In the genomic region with DNA sequence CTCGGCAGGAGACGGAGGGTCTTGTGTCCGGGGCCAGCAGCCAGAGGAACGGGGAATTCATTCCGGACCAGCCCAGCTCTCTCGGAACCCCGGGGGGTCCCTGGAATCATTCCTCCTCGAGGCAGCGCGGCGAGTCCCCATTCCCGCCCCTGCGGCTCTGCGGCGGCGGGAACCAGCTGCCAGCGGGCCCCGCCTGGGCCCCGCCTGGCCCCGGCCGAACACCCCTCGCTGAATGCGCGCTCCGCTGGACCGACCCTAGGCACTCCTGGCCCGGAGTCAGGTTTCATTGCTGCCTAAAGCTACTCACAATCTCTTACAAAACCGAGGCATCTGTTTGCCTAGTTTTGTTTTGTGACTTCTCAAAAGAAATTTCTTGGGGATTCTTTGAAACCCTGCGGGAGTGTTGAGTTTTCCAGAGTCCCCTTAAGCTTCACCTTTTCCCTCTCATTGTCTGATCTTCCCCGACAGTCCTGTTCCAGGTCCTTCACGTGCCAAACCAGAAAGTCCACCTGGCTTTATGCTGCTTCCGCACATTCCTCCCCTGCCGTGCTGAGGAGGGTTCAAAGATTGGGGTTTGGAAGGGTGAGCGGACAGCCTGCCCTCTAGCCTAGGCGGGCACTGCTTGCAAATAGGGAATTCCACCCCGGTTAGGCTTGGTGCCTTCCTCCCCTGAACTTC, we compare ENCODE assay signal across 8 cellular contexts. TPM values are rescaled to one million over a fixed set of nuclear protein-coding genes. Genes with fewer than 3 reads are reported as not detected.
A peak's percentile ranks its signal among the peaks of the same experiment; 100 is the strongest.
DNase-seq lines count a peak whose midpoint lies in the region; ATAC-seq, FAIRE-seq and TF ChIP-seq lines count a peak whose summit lies in the region.

No MANE protein-coding gene starts in this region.

- H3K27ac ChIP-seq in OCI-LY7 (ENCODE audit: low read depth, low read length, poor library complexity, severe bottlenecking) (no peak overlapping the region), cingulate gyrus (ENCODE audit: low read depth, low read length) (peak overlapping the region; percentile 62), HepG2 (ENCODE audit: extremely low read length, insufficient read depth, low read length) (no peak overlapping the region), subcutaneous abdominal adipose tissue (ENCODE audit: low read depth, low read length) (peak overlapping the region; percentile 97)

- H3K9ac ChIP-seq in HepG2 (ENCODE audit: insufficient read depth, low read depth, low read length), result no peak overlapping the region
- H3K9ac ChIP-seq in subcutaneous abdominal adipose tissue (ENCODE audit: low read length in 5 of 5), result peak overlapping the region; percentile 69 to 88 (median 80)

- peak; percentile 29 for ATAC-seq in HG02840 (IDR thresholded peaks at IDR 0.05; ENCODE audit: low FRiP score, unreplicated experiment)
- peak; percentile 74 for ATAC-seq in HepG2

- DNase-seq in activated T-cell treated with anti-CD3 and anti-CD28 coated beads, Interleukin-2, amount 50 U/mL, for 1 hour, result peak; percentile 22
- DNase-seq in activated T-cell treated with anti-CD3 and anti-CD28 coated beads for 4 hours (no peak), OCI-LY7 (ENCODE audit: low spot score) (no peak), HepG2 (ENCODE audit: low spot score) (no peak), occipital lobe (lab: John Stamatoyannopoulos, UW) (no peak)

- H2AFZ ChIP-seq in OCI-LY7 (ENCODE audit: low read length) (no peak overlapping the region), HepG2 (ENCODE audit: low read length) (no peak overlapping the region)

- TF ChIP-seq RAD21 in HepG2 (CRISPR knock-in tag; IDR thresholded peaks at IDR 0.05), result no peak

- H3K79me2 ChIP-seq in OCI-LY7 (ENCODE audit: insufficient read depth, low read depth, low read length) (no peaks in the 10 kb centered on the region), HepG2 (ENCODE audit: insufficient read depth, low read length) (no peaks in the 10 kb centered on the region)

- POLR2A ChIA-PET in OCI-LY7 (lab: Charles Lee), result interaction anchor here (0.6 kb wide), 1 partner anchor 20 kb away, joined by 4 read pairs; no protein-coding TSS in a partner anchor
- POLR2A ChIA-PET in HepG2 (lab: Yijun Ruan, JAX), result interaction anchor here (0.8 to 1.7 kb wide), 2 partner anchors 9 to 115 kb away, joined by 3 read pairs; partner anchors contain the start of gene TMEM184C

- H3K9me2 ChIP-seq in OCI-LY7 (ENCODE audit: insufficient read depth, low read length), result no peaks in the 10 kb centered on the region

- H4K20me1 ChIP-seq in OCI-LY7 (ENCODE audit: insufficient read depth, low read length) (no peaks in the 10 kb centered on the region), HepG2 (ENCODE audit: insufficient read depth, low read length) (no peaks in the 10 kb centered on the region)

- FAIRE-seq in HepG2 (lab: Jason Lieb, UNC), result no peak

- intact Hi-C loops in OCI-LY7 (cut with micrococcal nuclease; ENCODE audit: unreplicated experiment) (no loop called here), HepG2 (cut with micrococcal nuclease; ENCODE audit: unreplicated experiment) (loop anchor here (5.0 kb wide), 1 partner anchor 115 kb away; the partner anchor contains the start of gene TMEM184C)

- TF ChIP-seq EP300 in HepG2 (IDR thresholded peaks at IDR 0.05; ENCODE audit: low read depth in 2 of 2, low read length in 2 of 2), result no peak
- no peak for TF ChIP-seq EP300 in HepG2 (CRISPR knock-in tag; IDR thresholded peaks at IDR 0.05; ENCODE audit: borderline replicate concordance)

- no peaks in the 10 kb centered on the region for H3K36me3 ChIP-seq in OCI-LY7 (ENCODE audit: insufficient read depth, low read length)
- no peaks in the 10 kb centered on the region for H3K36me3 ChIP-seq in HepG2 (replicated peaks in 1 of 2; ENCODE audit: control insufficient read depth in 1 of 2, insufficient read depth in 2 of 2, low read length in 2 of 2)
- H3K36me3 ChIP-seq in subcutaneous abdominal adipose tissue (ENCODE audit: control insufficient read depth in 5 of 5, insufficient read depth in 5 of 5, low read length in 5 of 5), result no peaks in the 10 kb centered on the region

- in situ Hi-C loops in HepG2 (cut with HindIII; ENCODE audit: extremely low pct_ligation_motif_present, low pct_unique_long_range_greater_than_20kb), result no loop called here

- 2% methylated on average over 17 of the region's 36 CpGs for WGBS in HepG2 (ENCODE audit: low lambda C conversion rate)

- H3K27me3 ChIP-seq in HepG2 (ENCODE audit: control insufficient read depth in 1 of 2, insufficient read depth in 2 of 2, low read length in 2 of 2), result peaks cover 2 to 41% of the 10 kb centered on the region in 2 experiments; a peak in 4 of 5 replicates
- H3K27me3 ChIP-seq in subcutaneous abdominal adipose tissue (ENCODE audit: control insufficient read depth in 5 of 5, insufficient read depth in 4 of 5, low read length in 5 of 5), result no peaks in the 10 kb centered on the region

- TF ChIP-seq CTCF in OCI-LY7 (conservative IDR thresholded peaks at IDR 0.05; ENCODE audit: low read length) (no peak), HepG2 (CRISPR knock-in tag; IDR thresholded peaks at IDR 0.05) (no peak)

- CTCF ChIA-PET in OCI-LY7 (lab: Charles Lee; ENCODE audit: unreplicated experiment), result no interaction called here
- CTCF ChIA-PET in HepG2 (lab: Yijun Ruan, JAX; ENCODE audit: low intra/inter-chr PET ratio, low total read pairs), result no interaction called here

- H3K4me3 ChIP-seq in OCI-LY7 (ENCODE audit: low read depth, low read length, poor library complexity, severe bottlenecking) (peak overlapping the region; percentile 42), HepG2 (replicated peaks in 1 of 3; ENCODE audit: insufficient read depth in 1 of 3, low read depth in 2 of 3, low read length in 3 of 3) (peak overlapping the region; percentile 56 to 77 (median 66)), subcutaneous abdominal adipose tissue (ENCODE audit: low read depth in 1 of 5, low read length in 5 of 5) (peak overlapping the region; percentile 89 to 97 (median 96))

- H3K9me3 ChIP-seq in OCI-LY7 (ENCODE audit: low read length), result no peaks in the 10 kb centered on the region
- no peaks in the 10 kb centered on the region for H3K9me3 ChIP-seq in HepG2 (ENCODE audit: low read length)
- no peaks in the 10 kb centered on the region for H3K9me3 ChIP-seq in subcutaneous abdominal adipose tissue (ENCODE audit: control insufficient read depth in 5 of 5, low read length in 5 of 5)

- no peak for TF ChIP-seq POLR2A in HepG2 (IDR thresholded peaks at IDR 0.05; ENCODE audit: insufficient read depth in 1 of 2, low read depth in 2 of 2, low read length in 2 of 2)

- H3K4me1 ChIP-seq in OCI-LY7 (ENCODE audit: insufficient read depth, low read length, poor library complexity, severe bottlenecking) (no peaks in the 10 kb centered on the region), HepG2 (ENCODE audit: insufficient read depth, low read length) (peaks cover 32% of the 10 kb centered on the region), subcutaneous abdominal adipose tissue (ENCODE audit: control insufficient read depth in 5 of 5, insufficient read depth in 5 of 5, low read length in 5 of 5) (peaks cover 3 to 54% (median 45%) of the 10 kb centered on the region in 5 donors)

- BruUV-seq in OCI-LY7 (replicated peaks; lab: Mats Ljungman, UMichigan) (no TSS peak), HepG2 (replicated peaks; lab: Mats Ljungman, UMichigan) (no TSS peak)

- H3K4me2 ChIP-seq in OCI-LY7 (ENCODE audit: low read length), result peak overlapping the region; percentile 31; the same call in 1 of the 2 replicates
- H3K4me2 ChIP-seq in HepG2 (ENCODE audit: low read depth, low read length), result peak overlapping the region; percentile 81

RNA-seq across cellular contexts. Expression of gene ARHGAP10, which starts 0.8 kb away (rescaled TPM):
- 0.23 TPM in 1 of 2 replicates, not detected in the other for total RNA-seq in OCI-LY7 (2014; rRNA removed; shearing (Covaris generic))
- total RNA-seq in OCI-LY7 (2022) (0.11 and 0.24 TPM in 2 replicates), HepG2 (2016; rRNA removed; fragmentation: Illumina TruSeq; extraction: Trizol) (1.6 TPM in 2 replicates), occipital lobe (1.7 TPM)
- total RNA-seq in HepG2 (2016; cell fraction: cytosol; rRNA removed; fragmentation: Illumina TruSeq; extraction: Trizol; ENCODE audit: low read depth), result 2.0 and 2.5 TPM in 2 replicates
- 1.8 and 1.9 TPM in 2 replicates for total RNA-seq in HepG2 (2016; cell fraction: insoluble cytoplasmic fraction; rRNA removed; fragmentation: Illumina TruSeq; extraction: Trizol)
- 1.4 TPM in 2 replicates for total RNA-seq in HepG2 (2016; cell fraction: membrane; rRNA removed; fragmentation: Illumina TruSeq; extraction: Trizol)
- total RNA-seq in HepG2 (2016; cell fraction: nucleus; rRNA removed; fragmentation: Illumina TruSeq; extraction: Trizol), result 3.0 and 3.3 TPM in 2 replicates
- polyA plus RNA-seq in HepG2 (2011; rRNA removed), result 0.39 and 0.45 TPM in 2 replicates
- polyA plus RNA-seq in HepG2 (2011; cell fraction: cytosol; rRNA removed), result 0.25 and 0.41 TPM in 2 replicates
- polyA plus RNA-seq in HepG2 (2011; cell fraction: nucleus; rRNA removed), result 0.45 and 0.52 TPM in 2 replicates
- polyA plus RNA-seq in HepG2 (2012), result 0.28 and 0.37 TPM in 2 replicates
- 0.10 and 0.16 TPM in 2 replicates for polyA plus RNA-seq in HepG2 (2016; cell fraction: cytosol; fragmentation: Illumina TruSeq; extraction: Trizol; ENCODE audit: low read depth)
- polyA plus RNA-seq in HepG2 (2016; cell fraction: insoluble cytoplasmic fraction; fragmentation: Illumina TruSeq; extraction: Trizol; ENCODE audit: low read depth), result 1.3 and 1.4 TPM in 2 replicates
- 0.26 and 0.31 TPM in 2 replicates for polyA plus RNA-seq in HepG2 (2016; cell fraction: membrane; fragmentation: Illumina TruSeq; extraction: Trizol; ENCODE audit: low read depth)
- 1.0 and 1.2 TPM in 2 replicates for polyA plus RNA-seq in HepG2 (2016; cell fraction: nucleus; fragmentation: Illumina TruSeq; extraction: Trizol; ENCODE audit: insufficient read depth, low read depth)
- polyA minus RNA-seq in HepG2 (2011; rRNA and poly(A)+ RNA removed; ENCODE audit: low replicate concordance), result 0.66 and 10.5 TPM in 2 replicates
- 0.53 and 0.59 TPM in 2 replicates for polyA minus RNA-seq in HepG2 (2011; cell fraction: cytosol; rRNA and poly(A)+ RNA removed)
- polyA minus RNA-seq in HepG2 (2011; cell fraction: nucleus; rRNA and poly(A)+ RNA removed), result 1.7 and 3.1 TPM in 2 replicates

RNA-seq across cellular contexts. Expression of gene PRMT9, which starts 48.7 kb away (rescaled TPM):
- total RNA-seq in OCI-LY7 (2014; rRNA removed; shearing (Covaris generic)), result 12.1 and 13.1 TPM in 2 replicates
- total RNA-seq in OCI-LY7 (2022) (13.1 and 13.9 TPM in 2 replicates), HepG2 (2016; rRNA removed; fragmentation: Illumina TruSeq; extraction: Trizol) (9.7 and 10.4 TPM in 2 replicates), occipital lobe (16.7 TPM)
- total RNA-seq in HepG2 (2016; cell fraction: cytosol; rRNA removed; fragmentation: Illumina TruSeq; extraction: Trizol; ENCODE audit: low read depth), result 3.1 and 3.6 TPM in 2 replicates
- total RNA-seq in HepG2 (2016; cell fraction: insoluble cytoplasmic fraction; rRNA removed; fragmentation: Illumina TruSeq; extraction: Trizol), result 9.9 and 11.2 TPM in 2 replicates
- 2.8 and 3.2 TPM in 2 replicates for total RNA-seq in HepG2 (2016; cell fraction: membrane; rRNA removed; fragmentation: Illumina TruSeq; extraction: Trizol)
- total RNA-seq in HepG2 (2016; cell fraction: nucleus; rRNA removed; fragmentation: Illumina TruSeq; extraction: Trizol), result 12.5 and 12.6 TPM in 2 replicates
- 3.7 and 4.0 TPM in 2 replicates for polyA plus RNA-seq in HepG2 (2011; rRNA removed)
- polyA plus RNA-seq in HepG2 (2011; cell fraction: cytosol; rRNA removed), result 1.2 and 2.5 TPM in 2 replicates
- 2.8 and 4.5 TPM in 2 replicates for polyA plus RNA-seq in HepG2 (2011; cell fraction: nucleus; rRNA removed)
- 3.5 and 4.1 TPM in 2 replicates for polyA plus RNA-seq in HepG2 (2012)
- 0.33 and 0.40 TPM in 2 replicates for polyA plus RNA-seq in HepG2 (2016; cell fraction: cytosol; fragmentation: Illumina TruSeq; extraction: Trizol; ENCODE audit: low read depth)
- polyA plus RNA-seq in HepG2 (2016; cell fraction: insoluble cytoplasmic fraction; fragmentation: Illumina TruSeq; extraction: Trizol; ENCODE audit: low read depth), result 5.2 and 6.1 TPM in 2 replicates
- polyA plus RNA-seq in HepG2 (2016; cell fraction: membrane; fragmentation: Illumina TruSeq; extraction: Trizol; ENCODE audit: low read depth), result 0.41 and 0.50 TPM in 2 replicates
- polyA plus RNA-seq in HepG2 (2016; cell fraction: nucleus; fragmentation: Illumina TruSeq; extraction: Trizol; ENCODE audit: insufficient read depth, low read depth), result 7.4 and 9.8 TPM in 2 replicates
- polyA minus RNA-seq in HepG2 (2011; rRNA and poly(A)+ RNA removed; ENCODE audit: low replicate concordance), result 2.7 and 5.3 TPM in 2 replicates
- polyA minus RNA-seq in HepG2 (2011; cell fraction: cytosol; rRNA and poly(A)+ RNA removed), result 2.8 and 3.5 TPM in 2 replicates
- 10.4 and 14.0 TPM in 2 replicates for polyA minus RNA-seq in HepG2 (2011; cell fraction: nucleus; rRNA and poly(A)+ RNA removed)

Comparison
In these comparisons a context has a peak if more than half of its experiments do, and no peak if none do; other contexts are left out.
1. H3K27ac ChIP-seq: peak in cingulate gyrus (single experiment) and subcutaneous abdominal adipose tissue (single experiment); none in OCI-LY7 (single experiment) and HepG2 (single experiment).
2. H3K4me3 ChIP-seq: peak in every context shown above with its lines; median percentile 96 in subcutaneous abdominal adipose tissue; 66 in HepG2; 42 in OCI-LY7.